Comparison of ENCODE assay signal across 24 cellular contexts in the genomic region with DNA sequence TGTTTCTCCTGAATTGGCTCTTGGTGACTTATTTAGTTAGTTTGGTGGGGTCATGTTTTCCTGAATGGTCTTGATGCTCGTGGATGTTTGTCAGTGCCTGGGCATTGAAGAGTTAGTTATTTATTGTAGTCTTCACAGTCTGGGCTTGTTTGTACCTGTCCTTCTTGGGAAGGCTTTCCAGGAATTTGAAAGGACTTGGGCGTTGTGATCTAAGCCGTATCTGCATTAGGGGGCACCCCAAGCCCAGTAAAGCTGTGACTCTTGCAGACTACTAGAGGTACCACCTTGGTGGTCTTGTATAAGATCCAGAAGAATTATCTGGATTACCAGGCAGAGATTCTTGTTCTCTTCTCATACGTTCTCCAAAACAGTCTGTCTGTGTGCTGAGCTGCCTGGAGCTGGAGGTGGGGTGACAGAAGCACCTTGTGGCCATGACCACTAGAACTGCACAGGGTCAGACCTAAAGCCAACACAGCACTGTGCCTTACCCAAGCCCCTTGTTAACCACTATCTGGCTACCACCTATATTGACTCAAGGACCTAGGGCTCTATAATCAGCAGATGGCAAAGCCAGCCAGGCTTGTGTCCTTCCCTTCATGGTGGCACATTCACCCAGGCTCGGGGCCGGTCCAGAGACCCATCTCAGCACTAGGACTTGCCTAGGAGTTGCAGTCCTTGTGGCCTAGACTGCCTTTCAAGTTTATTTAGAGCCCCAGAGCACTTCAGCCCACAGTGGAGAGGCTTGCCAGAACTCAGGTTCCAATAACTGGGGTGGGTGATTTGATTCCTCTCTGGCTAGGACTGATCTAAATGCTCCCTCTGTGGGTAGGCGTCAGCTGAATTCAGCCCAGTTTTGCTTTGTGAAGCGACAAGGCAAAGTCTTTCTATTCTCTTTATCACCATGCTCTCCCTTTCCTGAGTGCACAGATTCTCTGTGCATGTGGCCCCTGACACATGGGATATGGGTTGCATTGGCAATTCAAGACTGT. TPM values are rescaled to one million over a fixed set of nuclear protein-coding genes. Genes with fewer than 3 reads are reported as not detected.
A peak's percentile ranks its signal among the peaks of the same experiment; 100 is the strongest.
DNase-seq lines count a peak whose midpoint lies in the region; ATAC-seq and TF ChIP-seq lines count a peak whose summit lies in the region.
"Had no signal": no experiment of that assay in that cellular context is flagged by ENCODE, and none has a peak within 500 bp of the region (broad histone marks: within the 10 kb centered on the region; RNA-seq: fewer than 3 reads in every experiment).

No MANE protein-coding gene starts in this region.

- POLR2A ChIA-PET in WTC11 (lab: Charles Lee): no interaction called here

- peak overlapping the region; percentile 80 for H3K27ac Mint-ChIP-seq in activated T-cell treated with anti-CD3 and anti-CD28 coated beads, Interleukin-2, amount 50 U/mL, for 24 hours
- peak overlapping the region; percentile 19; the same call in 1 of the 2 replicates for H3K27ac Mint-ChIP-seq in WTC11
- H3K27ac Mint-ChIP-seq in type B pancreatic cell: peak overlapping the region; percentile 60
- no peak overlapping the region for H3K27ac Mint-ChIP-seq in glutamatergic neuron (ENCODE audit: unreplicated experiment)
- H3K27ac Mint-ChIP-seq: activated naive CD4-positive, alpha-beta T cell treated with anti-CD3 and anti-CD28 coated beads, Interleukin-2, amount 50 U/mL, for 24 hours; activated T-helper 1 cell treated with anti-CD3 and anti-CD28 coated beads, Interleukin-12 subunit alpha, Interleukin-12 subunit beta, Interleukin-2, Interleukin-4 antibody, amounts not matched to agents 30 ng/mL and 10 ng/mL and 1 ng/mL, durations not matched to agents 14 hours and 24 hours and 36 hours; stimulated activated naive CD8-positive, alpha-beta T cell treated with anti-CD3 and anti-CD28 coated beads, Interleukin-15, Interleukin-2, amounts not matched to agents 100 ng/mL and 50 ng/mL, for 24 hours; T-helper 1 cell treated with Interleukin-12 subunit alpha and Interleukin-12 subunit beta and Interleukin-4 antibody, amounts not matched to agents 30 μg/mL and 1 μg/mL, for 36 hours had no signal

- ATAC-seq in WTC11 (no peak), esophagus mucosa (peak; percentile 44), GM21360 (IDR thresholded peaks at IDR 0.05; ENCODE audit: unreplicated experiment) (no peak)
- ATAC-seq: gastroesophageal sphincter, left lung had no signal

- TF ChIP-seq CTCF in WTC11 (IDR thresholded peaks at IDR 0.05): no peak
- no peak for TF ChIP-seq CTCF in type B pancreatic cell (conservative IDR thresholded peaks at IDR 0.05)
- TF ChIP-seq CTCF in glutamatergic neuron (IDR thresholded peaks at IDR 0.05; ENCODE audit: partially characterized antibody, unreplicated experiment): no peak

- H3K27me3 Mint-ChIP-seq in activated T-cell treated with anti-CD3 and anti-CD28 coated beads, Interleukin-2, amount 50 U/mL, for 24 hours: no peaks in the 10 kb centered on the region
- H3K27me3 Mint-ChIP-seq in WTC11 (ENCODE audit: low read depth) (no peaks in the 10 kb centered on the region), type B pancreatic cell (no peaks in the 10 kb centered on the region), glutamatergic neuron (ENCODE audit: unreplicated experiment) (peaks cover 2% of the 10 kb centered on the region)
- H3K27me3 Mint-ChIP-seq: activated naive CD4-positive, alpha-beta T cell treated with anti-CD3 and anti-CD28 coated beads, Interleukin-2, amount 50 U/mL, for 24 hours; stimulated activated naive CD8-positive, alpha-beta T cell treated with anti-CD3 and anti-CD28 coated beads, Interleukin-15, Interleukin-2, amounts not matched to agents 100 ng/mL and 50 ng/mL, for 24 hours had no signal

- no peaks in the 10 kb centered on the region for H3K36me3 Mint-ChIP-seq in activated T-cell treated with anti-CD3 and anti-CD28 coated beads, Interleukin-2, amount 50 U/mL, for 24 hours (ENCODE audit: low read depth)
- H3K36me3 Mint-ChIP-seq in WTC11 (peaks cover 7% of the 10 kb centered on the region), type B pancreatic cell (peaks cover 18% of the 10 kb centered on the region), glutamatergic neuron (ENCODE audit: unreplicated experiment) (peaks cover 5% of the 10 kb centered on the region)

- no peak overlapping the region for H3K4me3 Mint-ChIP-seq in activated T-cell treated with anti-CD3 and anti-CD28 coated beads, Interleukin-2, amount 50 U/mL, for 24 hours
- no peak overlapping the region for H3K4me3 Mint-ChIP-seq in WTC11
- peak overlapping the region; percentile 20 for H3K4me3 Mint-ChIP-seq in type B pancreatic cell
- no peak overlapping the region for H3K4me3 Mint-ChIP-seq in glutamatergic neuron (ENCODE audit: unreplicated experiment)
- H3K4me3 Mint-ChIP-seq: activated naive CD4-positive, alpha-beta T cell treated with anti-CD3 and anti-CD28 coated beads, Interleukin-2, amount 50 U/mL, for 24 hours; activated T-helper 1 cell treated with anti-CD3 and anti-CD28 coated beads, Interleukin-12 subunit alpha, Interleukin-12 subunit beta, Interleukin-2, Interleukin-4 antibody, amounts not matched to agents 30 ng/mL and 10 ng/mL and 1 ng/mL, durations not matched to agents 14 hours and 24 hours and 36 hours; immature natural killer cell; stimulated activated naive CD8-positive, alpha-beta T cell treated with anti-CD3 and anti-CD28 coated beads, Interleukin-15, Interleukin-2, amounts not matched to agents 100 ng/mL and 50 ng/mL, for 24 hours; T-helper 1 cell treated with Interleukin-12 subunit alpha and Interleukin-12 subunit beta and Interleukin-4 antibody, amounts not matched to agents 30 μg/mL and 1 μg/mL, for 36 hours had no signal

- peaks cover 12% of the 10 kb centered on the region for H3K4me1 Mint-ChIP-seq in activated T-cell treated with anti-CD3 and anti-CD28 coated beads, Interleukin-2, amount 50 U/mL, for 24 hours (ENCODE audit: low read depth)
- peaks cover 2% of the 10 kb centered on the region; the same call in 1 of the 2 replicates for H3K4me1 Mint-ChIP-seq in WTC11
- peaks cover 4% of the 10 kb centered on the region for H3K4me1 Mint-ChIP-seq in type B pancreatic cell (ENCODE audit: unreplicated experiment)
- H3K4me1 Mint-ChIP-seq in glutamatergic neuron (ENCODE audit: low read depth, unreplicated experiment): no peaks in the 10 kb centered on the region

- no peak for DNase-seq in activated T-cell treated with anti-CD3 and anti-CD28 coated beads, Interleukin-2, amount 50 U/mL, for 24 hours
- DNase-seq in activated T-cell treated with anti-CD3 and anti-CD28 coated beads, Interleukin-2, amount 50 U/mL, for 1 hour: no peak
- no peak for DNase-seq in WTC11 (ENCODE audit: low spot score)
- DNase-seq in type B pancreatic cell (ENCODE audit: extremely low spot score, unreplicated experiment): no peak
- DNase-seq in glutamatergic neuron: no peak
- DNase-seq: ACHN; activated CD4-positive, CD25-positive, alpha-beta regulatory T cell treated with anti-CD3 and anti-CD28 coated beads, Interleukin-2, amount 50 U/mL, for 72 hours; DMS153; hypothalamus; immature natural killer cell; KBM-7; left lung; MM.1S; NCI-H2029; NCI-H345; NCI-H748 treated with DMSO at 0.1 percent for 48 hours; RPMI8226 had no signal

- CTCF ChIA-PET in WTC11 (lab: Charles Lee): interaction anchor here (1.0 kb wide), 1 partner anchor 87 kb away, joined by 3 read pairs; no protein-coding TSS in a partner anchor

- H3K9me3 Mint-ChIP-seq in activated T-cell treated with anti-CD3 and anti-CD28 coated beads, Interleukin-2, amount 50 U/mL, for 24 hours: no peaks in the 10 kb centered on the region
- H3K9me3 Mint-ChIP-seq in WTC11 (peaks cover 4% of the 10 kb centered on the region), type B pancreatic cell (peaks cover 4% of the 10 kb centered on the region), glutamatergic neuron (ENCODE audit: unreplicated experiment) (peaks cover 4% of the 10 kb centered on the region)
- H3K9me3 Mint-ChIP-seq: activated naive CD4-positive, alpha-beta T cell treated with anti-CD3 and anti-CD28 coated beads, Interleukin-2, amount 50 U/mL, for 24 hours; activated T-helper 1 cell treated with anti-CD3 and anti-CD28 coated beads, Interleukin-12 subunit alpha, Interleukin-12 subunit beta, Interleukin-2, Interleukin-4 antibody, amounts not matched to agents 30 ng/mL and 10 ng/mL and 1 ng/mL, durations not matched to agents 14 hours and 24 hours and 36 hours; immature natural killer cell; stimulated activated naive CD8-positive, alpha-beta T cell treated with anti-CD3 and anti-CD28 coated beads, Interleukin-15, Interleukin-2, amounts not matched to agents 100 ng/mL and 50 ng/mL, for 24 hours; T-helper 1 cell treated with Interleukin-12 subunit alpha and Interleukin-12 subunit beta and Interleukin-4 antibody, amounts not matched to agents 30 μg/mL and 1 μg/mL, for 36 hours had no signal

TF ChIP-seq in WTC11, 78 proteins besides CTCF, POLR2A, EP300 and RAD21:
- no peak for TF ChIP-seq EMX1 (CRISPR knock-in tag; IDR thresholded peaks at IDR 0.05)
- no peak for TF ChIP-seq GRHL2 (CRISPR knock-in tag; IDR thresholded peaks at IDR 0.05; ENCODE audit: insufficient replicate concordance, severe bottlenecking)
- no peak for TF ChIP-seq ATF1 (CRISPR knock-in tag; IDR thresholded peaks at IDR 0.05)

RNA-seq across cellular contexts. Expression of a gene that starts 11.0 kb away (rescaled TPM):
- total RNA-seq in WTC11 (2021): 10.3 to 12.3 TPM (median 10.4 TPM) in 3 replicates
- total RNA-seq in esophagus mucosa: 23.7 TPM
- 8.8 and 10.8 TPM in 2 replicates for total RNA-seq in type B pancreatic cell (ENCODE audit: low replicate concordance)
- 0.59 TPM for total RNA-seq in glutamatergic neuron (ENCODE audit: unreplicated experiment)
